Comparison of ENCODE assay signal across 8 cellular contexts in the genomic region with DNA sequence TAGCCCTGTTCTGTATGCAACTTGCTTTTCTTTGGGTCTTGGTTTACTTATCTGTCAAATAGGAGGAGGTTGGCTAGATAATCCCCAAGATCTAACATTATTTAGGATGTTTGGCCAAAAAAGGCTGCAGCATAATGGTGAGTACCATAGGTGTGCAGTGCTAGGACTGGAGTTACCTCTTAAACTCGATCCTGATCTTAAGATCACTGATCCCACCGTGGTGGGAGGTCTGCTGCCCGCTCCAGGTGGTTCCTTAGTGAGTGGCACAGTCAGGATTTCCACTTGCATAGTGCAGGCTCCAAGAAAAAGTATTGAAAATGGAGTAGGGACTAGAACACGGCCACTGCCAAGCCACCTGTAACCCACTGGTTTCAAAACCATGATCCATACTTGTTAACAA.
"Had no signal": no experiment of that assay in that cellular context is flagged by ENCODE, and none has a peak within 500 bp of the region (broad histone marks: within the 10 kb centered on the region; RNA-seq: fewer than 3 reads in every experiment).

No MANE protein-coding gene starts in this region.

- DNase-seq: IMR-90, KBM-7, KG1 had no signal

- H3K9me3 Mint-ChIP-seq: IgD-negative memory B cell had no signal

- H3K27ac ChIP-seq: HL-60, KMS-11 had no signal

- H3K27ac Mint-ChIP-seq: IgD-negative memory B cell had no signal

- H3K4me3 Mint-ChIP-seq: IgD-negative memory B cell had no signal

- ATAC-seq: HepG2 had no signal

- H3K9ac ChIP-seq: KMS-11 had no signal

- H3K4me2 ChIP-seq: KMS-11 had no signal

- FAIRE-seq: HepG2, HTR-8/SVneo had no signal

- H3K27me3 Mint-ChIP-seq: IgD-negative memory B cell had no signal
